8 cellular contexts compared by ENCODE assay signal in the genomic region with DNA sequence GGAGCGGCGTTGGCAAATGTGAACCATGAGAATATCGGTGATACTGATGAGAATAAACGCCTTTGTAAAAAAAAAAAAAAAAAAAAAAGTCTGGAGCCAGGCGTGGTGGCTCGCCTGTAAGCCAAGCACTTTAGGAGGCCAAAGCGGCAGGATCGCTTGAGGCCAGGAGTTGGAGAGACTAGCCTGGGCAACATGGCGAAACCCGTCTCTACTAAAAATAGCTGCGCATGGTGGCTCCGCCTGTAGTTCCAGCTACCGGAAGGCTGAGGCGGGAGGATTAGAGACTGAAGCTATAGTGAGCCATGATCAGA. TPM values are rescaled to one million over a fixed set of nuclear protein-coding genes. Genes with fewer than 3 reads are reported as not detected.
DNase-seq lines count a peak whose midpoint lies in the region; ATAC-seq, FAIRE-seq and TF ChIP-seq lines count a peak whose summit lies in the region.

No MANE protein-coding gene starts in this region.

- DNase-seq in MM.1S (no peak), endodermal cell (no peak), frontal cortex (ENCODE audit: low spot score in 2 of 2) (no peak)
- DNase-seq in central memory CD4-positive, alpha-beta T cell = no peak

- H3K9me3 Mint-ChIP-seq in endodermal cell = no peaks in the 10 kb centered on the region

- no peak for FAIRE-seq in frontal cortex (lab: Jason Lieb, UNC)

- H3K36me3 ChIP-seq in MM.1S (replicated peaks; ENCODE audit: insufficient read depth, low read length) (peaks cover 4% of the 10 kb centered on the region), endodermal cell (ENCODE audit: control insufficient read depth, insufficient read depth, low read length) (peaks cover 28% of the 10 kb centered on the region), neuron (ENCODE audit: insufficient read depth, low read length) (peaks cover 18% of the 10 kb centered on the region)

- peaks cover 36% of the 10 kb centered on the region for H3F3A ChIP-seq in MM.1S (ENCODE audit: insufficient read depth, low read length)

- H3K79me2 ChIP-seq in MM.1S (ENCODE audit: low read length) = peaks cover 45% of the 10 kb centered on the region

- peak overlapping the region; percentile 99 for H3K27ac Mint-ChIP-seq in endodermal cell

- TF ChIP-seq CTCF in MM.1S (IDR thresholded peaks at IDR 0.05; ENCODE audit: low read length) (no peak), endodermal cell (conservative IDR thresholded peaks at IDR 0.05) (no peak)

- peak overlapping the region; percentile 97 for H3K27ac ChIP-seq in MM.1S (ENCODE audit: low read length)
- H3K27ac ChIP-seq in endodermal cell (ENCODE audit: low read depth, low read length) = peak overlapping the region; percentile 94

- H3K27me3 Mint-ChIP-seq in endodermal cell (ENCODE audit: insufficient read depth) = no peaks in the 10 kb centered on the region

- H3K9me2 ChIP-seq in MM.1S (replicated peaks; ENCODE audit: insufficient read depth, low read length) = no peaks in the 10 kb centered on the region

- H2AFZ ChIP-seq in MM.1S (ENCODE audit: low read length) (peak overlapping the region; percentile 44; the same call in 1 of the 2 replicates), neuron (ENCODE audit: low read depth, low read length) (no peak overlapping the region)

- H3K4me2 ChIP-seq in MM.1S (ENCODE audit: low read depth, low read length) = peak overlapping the region; percentile 62; the same call in 1 of the 2 replicates

- peak overlapping the region; percentile 96 for H3K4me3 ChIP-seq in MM.1S (ENCODE audit: low read length)
- peak overlapping the region; percentile 85 for H3K4me3 ChIP-seq in endodermal cell (ENCODE audit: low read length)
- peak overlapping the region; percentile 82 for H3K4me3 ChIP-seq in neuron (ENCODE audit: low read length)

- ATAC-seq in GM18909 (IDR thresholded peaks at IDR 0.05; ENCODE audit: poor library complexity, unreplicated experiment) (peak; percentile 38), GM21825 (IDR thresholded peaks at IDR 0.05; ENCODE audit: unreplicated experiment) (no peak), HG03457 (IDR thresholded peaks at IDR 0.05; ENCODE audit: unreplicated experiment) (no peak)

- H3K4me3 Mint-ChIP-seq in endodermal cell = peak overlapping the region; percentile 99

- H3K27me3 ChIP-seq in MM.1S (replicated peaks; ENCODE audit: insufficient read depth, low read length) (no peaks in the 10 kb centered on the region), endodermal cell (ENCODE audit: control insufficient read depth, insufficient read depth, low read length, poor library complexity, severe bottlenecking) (no peaks in the 10 kb centered on the region), neuron (ENCODE audit: insufficient read depth, low read length) (no peaks in the 10 kb centered on the region)

- H3K4me1 Mint-ChIP-seq in endodermal cell = peaks cover 10% of the 10 kb centered on the region

- peaks cover 10% of the 10 kb centered on the region for H3K36me3 Mint-ChIP-seq in endodermal cell (ENCODE audit: low read depth)

- H3K4me1 ChIP-seq in MM.1S (ENCODE audit: low read length) = peaks cover 35% of the 10 kb centered on the region
- H3K4me1 ChIP-seq in endodermal cell (ENCODE audit: control insufficient read depth, insufficient read depth, low read length) = no peaks in the 10 kb centered on the region
- H3K4me1 ChIP-seq in neuron (ENCODE audit: insufficient read depth, low read length) = peaks cover 15% of the 10 kb centered on the region

- H4K20me1 ChIP-seq in MM.1S (ENCODE audit: insufficient read depth, low read length) = no peaks in the 10 kb centered on the region

- no peaks in the 10 kb centered on the region for H3K9me3 ChIP-seq in MM.1S (replicated peaks; ENCODE audit: insufficient read depth, low read length)
- H3K9me3 ChIP-seq in endodermal cell (ENCODE audit: control insufficient read depth, low read length) = no peaks in the 10 kb centered on the region
- H3K9me3 ChIP-seq in neuron (ENCODE audit: low read length) = no peaks in the 10 kb centered on the region

- H3K9ac ChIP-seq in MM.1S (ENCODE audit: low read length) = peak overlapping the region; percentile 98
- H3K9ac ChIP-seq in endodermal cell (ENCODE audit: extremely low read depth, low read length, poor library complexity, severe bottlenecking) = peak overlapping the region; percentile 99

- WGBS in endodermal cell (ENCODE audit: insufficient coverage in 1 of 2, insufficient read length in 1 of 2), 2 experiments = 1 to 10% methylated on average over 4 to 14 of the region's 14 CpGs

RNA-seq across cellular contexts. Expression of a gene that starts 0.4 kb away (rescaled TPM):
- total RNA-seq in endodermal cell (10 to 100 TPM; 23.1 to 24.0 TPM), frontal cortex (20.0 TPM)
- polyA plus RNA-seq in endodermal cell (2013, experiment 1 of 2) = 20.8 TPM
- polyA plus RNA-seq in endodermal cell (2013, experiment 2 of 2) = 19.0 TPM

RNA-seq across cellular contexts. Expression of a gene that starts 25.0 kb away (rescaled TPM):
- total RNA-seq in endodermal cell = 10 to 100 TPM; 62.9 to 80.2 TPM
- 74.3 TPM for polyA plus RNA-seq in endodermal cell (2013, experiment 1 of 2)
- 78.1 TPM for polyA plus RNA-seq in endodermal cell (2013, experiment 2 of 2)
- total RNA-seq in frontal cortex = 119 TPM

RNA-seq across cellular contexts. Expression of a gene that starts 25.4 kb away (rescaled TPM):
- 10 to 100 TPM; 38.7 to 39.9 TPM for total RNA-seq in endodermal cell
- polyA plus RNA-seq in endodermal cell (2013, experiment 1 of 2) = 41.7 TPM
- polyA plus RNA-seq in endodermal cell (2013, experiment 2 of 2) = 38.9 TPM
- total RNA-seq in frontal cortex = 26.1 TPM

RNA-seq across cellular contexts. Expression of a gene that starts 49.9 kb away (rescaled TPM):
- total RNA-seq in endodermal cell (1 to 10 TPM; 1.3 to 1.4 TPM), frontal cortex (not detected)
- polyA plus RNA-seq in endodermal cell (2013, experiment 1 of 2) = not detected
- polyA plus RNA-seq in endodermal cell (2013, experiment 2 of 2) = not detected
